Comparison of ENCODE assay signal across 8 cellular contexts in the genomic region with DNA sequence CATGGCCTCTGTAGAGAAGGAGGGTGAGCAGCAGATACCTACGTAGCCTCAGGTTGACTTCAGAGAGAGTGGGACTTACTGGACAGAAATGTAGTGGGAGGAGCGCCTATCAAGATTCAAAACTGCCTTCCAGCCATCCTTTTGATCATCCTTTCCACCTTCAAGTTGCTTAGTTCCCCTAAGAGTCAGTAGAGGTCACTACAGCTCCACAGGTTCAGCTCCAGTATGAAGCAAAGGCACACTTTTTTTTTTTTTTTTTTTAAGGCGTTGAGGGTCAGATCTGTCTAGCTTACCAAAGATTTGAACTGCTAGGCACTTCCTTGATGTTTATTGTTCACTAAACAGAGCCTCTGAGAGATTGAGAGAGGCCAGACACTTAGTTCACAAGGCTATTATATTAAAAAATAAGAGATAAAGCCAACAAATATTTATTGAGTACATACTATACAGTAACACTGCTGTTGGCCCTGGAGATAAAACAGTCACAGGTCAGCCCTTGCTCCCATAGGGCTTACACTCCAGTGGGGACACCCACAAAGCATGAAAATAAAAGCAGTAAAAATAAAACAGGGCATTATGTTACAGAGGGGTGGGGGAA. TPM values are rescaled to one million over a fixed set of nuclear protein-coding genes. Genes with fewer than 3 reads are reported as not detected.
A peak's percentile ranks its signal among the peaks of the same experiment; 100 is the strongest.
DNase-seq lines count a peak whose midpoint lies in the region; ATAC-seq and TF ChIP-seq lines count a peak whose summit lies in the region.

No MANE protein-coding gene starts in this region.

- H3K27ac Mint-ChIP-seq in T-helper 1 cell treated with Interleukin-12 subunit alpha and Interleukin-12 subunit beta and Interleukin-4 antibody, amounts not matched to agents 30 μg/mL and 1 μg/mL, for 36 hours, result peak overlapping the region; percentile 49

- no peaks in the 10 kb centered on the region for H3K4me1 ChIP-seq in mesendoderm (ENCODE audit: control insufficient read depth, low read depth, low read length)

- no peaks in the 10 kb centered on the region for H3K27me3 Mint-ChIP-seq in T-helper 1 cell treated with Interleukin-12 subunit alpha and Interleukin-12 subunit beta and Interleukin-4 antibody, amounts not matched to agents 30 μg/mL and 1 μg/mL, for 36 hours (ENCODE audit: low read depth)

- peak; percentile 61 for TF ChIP-seq CTCF in NB4 (IDR thresholded peaks at IDR 0.05; ENCODE audit: low read depth, low read length)
- peak in 55 of 56 donors; percentile 25 to 84 (median 70) for TF ChIP-seq CTCF in dorsolateral prefrontal cortex (IDR thresholded peaks at IDR 0.05 in 54 of 56, conservative IDR thresholded peaks at IDR 0.05 in 2 of 56; ENCODE audit: low read depth in 1 of 56, partially characterized antibody in 56 of 56)

- H2BK15ac ChIP-seq in mesendoderm (replicated peaks; ENCODE audit: low read depth), result no peak overlapping the region

- no peaks in the 10 kb centered on the region for H3K9me3 Mint-ChIP-seq in T-helper 1 cell treated with Interleukin-12 subunit alpha and Interleukin-12 subunit beta and Interleukin-4 antibody, amounts not matched to agents 30 μg/mL and 1 μg/mL, for 36 hours

- no CpG with 5 or more reads among the region's 3 CpGs for WGBS in mesendoderm (ENCODE audit: extremely low coverage, insufficient coverage, low lambda C conversion rate)

- no peak overlapping the region for H2BK5ac ChIP-seq in mesendoderm (ENCODE audit: low read length)

- no peak overlapping the region for H3K23ac ChIP-seq in mesendoderm (ENCODE audit: low read length)

- peak overlapping the region; percentile 65 for H3K4me3 Mint-ChIP-seq in T-helper 1 cell treated with Interleukin-12 subunit alpha and Interleukin-12 subunit beta and Interleukin-4 antibody, amounts not matched to agents 30 μg/mL and 1 μg/mL, for 36 hours

- H3K4ac ChIP-seq in mesendoderm (ENCODE audit: low read depth, low read length), result no peak overlapping the region

- H3K36me3 Mint-ChIP-seq in T-helper 1 cell treated with Interleukin-12 subunit alpha and Interleukin-12 subunit beta and Interleukin-4 antibody, amounts not matched to agents 30 μg/mL and 1 μg/mL, for 36 hours (ENCODE audit: low read depth), result peaks cover 27% of the 10 kb centered on the region

- no peaks in the 10 kb centered on the region for H3K27me3 ChIP-seq in dorsolateral prefrontal cortex
- H3K27me3 ChIP-seq in mesendoderm (ENCODE audit: insufficient read depth, low read length, poor library complexity), result peaks cover 10% of the 10 kb centered on the region

- H3K18ac ChIP-seq in mesendoderm (ENCODE audit: low read length), result no peak overlapping the region

- ATAC-seq in GM21360 (IDR thresholded peaks at IDR 0.05; ENCODE audit: unreplicated experiment), result no peak

- no peaks in the 10 kb centered on the region for H3K79me2 ChIP-seq in mesendoderm (ENCODE audit: control insufficient read depth, insufficient read depth, low read length)

- no peak overlapping the region for H2BK120ac ChIP-seq in mesendoderm (ENCODE audit: low read depth, low read length)

- intact Hi-C loops in dorsolateral prefrontal cortex (cut with DNase I) (loop anchor here (1.0 to 5.0 kb wide), 3 partner anchors 77 to 149 kb away; no protein-coding TSS in a partner anchor), posterior vena cava (cut with DNase I) (loop anchor here in 1 of 2 donors (5.0 kb wide), 1 partner anchor 79 kb away; no protein-coding TSS in a partner anchor)

- DNase-seq in stimulated activated CD4-positive, alpha-beta T cell treated with anti-CD3 and anti-CD28 coated beads, Interleukin-1b, Interleukin-23, amount 100 ng/mL, for 48 hours, result peak; percentile 37
- DNase-seq in stimulated activated CD4-positive, alpha-beta T cell treated with anti-CD3 and anti-CD28 coated beads, Interleukin-12 subunit alpha, Interleukin-12 subunit beta, amount 100 ng/mL, for 4 hours, result no peak
- DNase-seq in NB4 (ENCODE audit: low read depth) (peak; percentile 85), dorsolateral prefrontal cortex (no peak), mesendoderm (peak; percentile 87), posterior vena cava (ENCODE audit: low spot score) (no peak)

- no peak overlapping the region for H3K4me2 ChIP-seq in mesendoderm (ENCODE audit: low read length)

- H3K9ac ChIP-seq in mesendoderm (ENCODE audit: low read length), result no peak overlapping the region

- H3K27ac ChIP-seq in dorsolateral prefrontal cortex (peak overlapping the region in 9 of 59 donors; percentile 4 to 63 (median 31)), mesendoderm (ENCODE audit: low read depth, low read length) (no peak overlapping the region)

- TF ChIP-seq POLR2A in NB4 (IDR thresholded peaks at IDR 0.05; ENCODE audit: extremely low read depth, insufficient read length), result no peak

- H3K56ac ChIP-seq in mesendoderm (ENCODE audit: low read length), result no peak overlapping the region

- no peak overlapping the region for H4K8ac ChIP-seq in mesendoderm (ENCODE audit: low read depth, low read length)

- H2AK5ac ChIP-seq in mesendoderm (ENCODE audit: low read length), result no peak overlapping the region

- peaks cover 6% of the 10 kb centered on the region for H3K36me3 ChIP-seq in mesendoderm (ENCODE audit: control insufficient read depth, insufficient read depth, low read length)

- H3K4me3 ChIP-seq in NB4 (ENCODE audit: low read depth, low read length), result no peak overlapping the region
- no peak overlapping the region for H3K4me3 ChIP-seq in dorsolateral prefrontal cortex
- no peak overlapping the region for H3K4me3 ChIP-seq in mesendoderm (ENCODE audit: low read length)

- H3K79me1 ChIP-seq in mesendoderm (ENCODE audit: low read length), result no peaks in the 10 kb centered on the region

- H4K5ac ChIP-seq in mesendoderm (ENCODE audit: low read length), result no peak overlapping the region

- peaks cover 27% of the 10 kb centered on the region for H3K4me1 Mint-ChIP-seq in T-helper 1 cell treated with Interleukin-12 subunit alpha and Interleukin-12 subunit beta and Interleukin-4 antibody, amounts not matched to agents 30 μg/mL and 1 μg/mL, for 36 hours (ENCODE audit: low read depth)

RNA-seq across cellular contexts. Expression of a gene that starts 3.1 kb away (rescaled TPM):
- total RNA-seq in dorsolateral prefrontal cortex (10 to 100 TPM in 3 of 120 experiments, 1 to 10 TPM in 117; 3.8 to 10.7 (median 6.7) TPM), posterior vena cava (1 to 10 TPM; 1.1 to 1.5 TPM)
- 0.29 TPM for polyA plus RNA-seq in mesendoderm (2013, experiment 1 of 2)
- 0.28 TPM for polyA plus RNA-seq in mesendoderm (2013, experiment 2 of 2)

RNA-seq across cellular contexts. Expression of a gene that starts 16.6 kb away (rescaled TPM):
- total RNA-seq in dorsolateral prefrontal cortex (10 to 100 TPM in 118 of 120 experiments, 1 to 10 TPM in 2; 6.6 to 52.0 (median 21.5) TPM), posterior vena cava (1 to 10 TPM; 1.2 to 2.2 TPM)
- 0.58 TPM for polyA plus RNA-seq in mesendoderm (2013, experiment 1 of 2)
- 0.60 TPM for polyA plus RNA-seq in mesendoderm (2013, experiment 2 of 2)

RNA-seq across cellular contexts. Expression of a gene that starts 18.7 kb away (rescaled TPM):
- total RNA-seq in dorsolateral prefrontal cortex, result 100 to 1,000 TPM in 53 of 120 experiments, 10 to 100 TPM in 67; 58.5 to 141 (median 98.0) TPM
- 86.5 TPM for polyA plus RNA-seq in mesendoderm (2013, experiment 1 of 2)
- 91.3 TPM for polyA plus RNA-seq in mesendoderm (2013, experiment 2 of 2)
- 10 to 100 TPM; 53.7 to 72.7 TPM for total RNA-seq in posterior vena cava

RNA-seq across cellular contexts. Expression of a gene that starts 19.0 kb away (rescaled TPM):
- total RNA-seq in dorsolateral prefrontal cortex (10 to 100 TPM; 13.4 to 35.9 (median 20.7) TPM), posterior vena cava (10 to 100 TPM; 14.7 to 15.2 TPM)
- polyA plus RNA-seq in mesendoderm (2013, experiment 1 of 2), result 21.6 TPM
- 20.3 TPM for polyA plus RNA-seq in mesendoderm (2013, experiment 2 of 2)

RNA-seq across cellular contexts. Expression of a gene that starts 24.4 kb away (rescaled TPM):
- total RNA-seq in dorsolateral prefrontal cortex (100 to 1,000 TPM in 92 of 120 experiments, 10 to 100 TPM in 28; 45.9 to 168 (median 112) TPM), posterior vena cava (100 to 1,000 TPM in 1 of 2 donors, 10 to 100 TPM in 1; 67.4 to 105 TPM)
- 10.2 TPM for polyA plus RNA-seq in mesendoderm (2013, experiment 1 of 2)
- polyA plus RNA-seq in mesendoderm (2013, experiment 2 of 2), result 10.2 TPM

Comparison
In these comparisons a context has a peak if more than half of its experiments do, and no peak if none do; other contexts are left out.
1. DNase-seq: peak in stimulated activated CD4-positive, alpha-beta T cell treated with anti-CD3 and anti-CD28 coated beads, Interleukin-1b, Interleukin-23, amount 100 ng/mL, for 48 hours (single experiment), NB4 (single experiment) and mesendoderm (single experiment); none in stimulated activated CD4-positive, alpha-beta T cell treated with anti-CD3 and anti-CD28 coated beads, Interleukin-12 subunit alpha, Interleukin-12 subunit beta, amount 100 ng/mL, for 4 hours (single experiment), dorsolateral prefrontal cortex (0 of 10) and posterior vena cava (single experiment).